In genomic region chr7:24373556-24373955, GRCh38 we compare ENCODE assay signal across 23 cellular contexts.
"Had no signal": no experiment of that assay in that cellular context is flagged by ENCODE, and none has a peak within 500 bp of the region (broad histone marks: within the 10 kb centered on the region; RNA-seq: fewer than 3 reads in every experiment).

No MANE protein-coding gene starts in this region.

- H3K4me3 ChIP-seq: ascending aorta, coronary artery had no signal

- H3K36me3 ChIP-seq: ascending aorta, brain microvascular endothelial cell had no signal

- H3K27ac ChIP-seq: ascending aorta, brain microvascular endothelial cell, coronary artery, VCaP had no signal

- H3K4me1 ChIP-seq: ascending aorta had no signal

- DNase-seq: activated CD4-positive, alpha-beta memory T cell treated with anti-CD3 and anti-CD28 coated beads, Interleukin-2, amount 10 ng/mL, durations not matched to agents 7 days and 5 days; activated CD4-positive, alpha-beta T cell treated with anti-CD3 and anti-CD28 coated beads for 1 hour; activated CD4-positive, alpha-beta T cell treated with anti-CD3 and anti-CD28 coated beads for 4 hours; activated CD4-positive, alpha-beta T cell treated with anti-CD3 and anti-CD28 coated beads, Interleukin-2, amount 10 ng/mL, durations not matched to agents 7 days and 5 days; activated CD4-positive, alpha-beta T cell treated with anti-CD3 and anti-CD28 coated beads, Interleukin-2, amount 50 U/mL, for 4 hours; activated CD8-positive, alpha-beta memory T cell treated with anti-CD3 and anti-CD28 coated beads, Interleukin-2, amount 50 U/mL, for 48 hours; activated gamma-delta T cell; activated naive CD4-positive, alpha-beta T cell; activated naive CD4-positive, alpha-beta T cell treated with anti-CD3 and anti-CD28 coated beads, Interleukin-2, amount 10 ng/mL, durations not matched to agents 7 days and 5 days; activated naive CD8-positive, alpha-beta T cell treated with anti-CD3 and anti-CD28 coated beads, Interleukin-2, amount 10 ng/mL, durations not matched to agents 7 days and 5 days; activated T-cell treated with anti-CD3 and anti-CD28 coated beads for 4 hours; activated T-cell treated with anti-CD3 and anti-CD28 coated beads, Interleukin-2, amount 50 U/mL, for 24 hours; activated T-cell treated with anti-CD3 and anti-CD28 coated beads, Interleukin-2, amount 50 U/mL, for 72 hours; brain microvascular endothelial cell; dermis blood vessel endothelial cell; effector CD8-positive, alpha-beta T cell; endodermal cell; foreskin fibroblast; hypothalamus; T-helper 2 cell had no signal

- H3K9me3 ChIP-seq: ascending aorta had no signal

- H3K27me3 ChIP-seq: ascending aorta, brain microvascular endothelial cell had no signal
